ENCODE assay signal across 1 cellular context in genomic region chr9:113620016-113620376, GRCh38.
TF ChIP-seq lines count a peak whose summit lies in the region.

No MANE protein-coding gene starts in this region.

TF ChIP-seq in GM23338, 12 proteins besides CTCF, POLR2A, EP300 and RAD21 (continued from another document):
- no peak for TF ChIP-seq ZNF462 (CRISPR knock-in tag; IDR thresholded peaks at IDR 0.05)
- no peak for TF ChIP-seq EZH2 (IDR thresholded peaks at IDR 0.05; ENCODE audit: low read depth, unreplicated experiment)
- no peak for TF ChIP-seq JUNB (IDR thresholded peaks at IDR 0.05; ENCODE audit: unreplicated experiment)
- TF ChIP-seq NANOG (IDR thresholded peaks at IDR 0.05; ENCODE audit: borderline replicate concordance): no peak
- TF ChIP-seq ZNF114 (CRISPR knock-in tag; IDR thresholded peaks at IDR 0.05): no peak
